In genomic region chr2:33142874-33143273, GRCh38 we compare ENCODE assay signal across 26 cellular contexts.
DNase-seq lines count a peak whose midpoint lies in the region; ATAC-seq and TF ChIP-seq lines count a peak whose summit lies in the region.
"Had no signal": no experiment of that assay in that cellular context is flagged by ENCODE, and none has a peak within 500 bp of the region (broad histone marks: within the 10 kb centered on the region; RNA-seq: fewer than 3 reads in every experiment).

No MANE protein-coding gene starts in this region.

- no peak overlapping the region for H3K4me3 ChIP-seq in cardiac muscle cell
- H3K4me3 ChIP-seq in left ventricle myocardium inferior = no peak overlapping the region
- H3K4me3 ChIP-seq in esophagus squamous epithelium = no peak overlapping the region
- H3K4me3 ChIP-seq in H7 (ENCODE audit: insufficient read depth, low read depth, low read length) = no peak overlapping the region
- H3K4me3 ChIP-seq: K562, MG63, PC-9, SJSA1, tibial nerve had no signal

- peaks cover 3% of the 10 kb centered on the region for H3K36me3 ChIP-seq in cardiac muscle cell
- H3K36me3 ChIP-seq in left ventricle myocardium inferior = peaks cover 5% of the 10 kb centered on the region
- H3K36me3 ChIP-seq in esophagus squamous epithelium = no peaks in the 10 kb centered on the region
- H3K36me3 ChIP-seq in H7 (replicated peaks; ENCODE audit: control insufficient read depth, insufficient read depth, low read length) = no peaks in the 10 kb centered on the region
- H3K36me3 ChIP-seq: SJSA1, tibial nerve had no signal

- WGBS in esophagus squamous epithelium, 2 donors = 56 to 61% methylated on average over 5 of the region's 5 CpGs

- no peaks in the 10 kb centered on the region for H3K27me3 ChIP-seq in cardiac muscle cell
- no peaks in the 10 kb centered on the region for H3K27me3 ChIP-seq in left ventricle myocardium inferior (ENCODE audit: low read depth)
- no peaks in the 10 kb centered on the region for H3K27me3 ChIP-seq in esophagus squamous epithelium
- no peaks in the 10 kb centered on the region for H3K27me3 ChIP-seq in H7 (ENCODE audit: control insufficient read depth, insufficient read depth, low read length)
- H3K27me3 ChIP-seq: MG63, tibial nerve had no signal

- H3K4me1 ChIP-seq in cardiac muscle cell (ENCODE audit: low read depth) (peaks cover 35% of the 10 kb centered on the region), left ventricle myocardium inferior (peaks cover 86% of the 10 kb centered on the region), esophagus squamous epithelium (peaks cover 0 to 36% (median 5%) of the 10 kb centered on the region in 3 donors)
- H3K4me1 ChIP-seq: SJSA1 had no signal

- DNase-seq in cardiac muscle cell (ENCODE audit: low read depth in 1 of 2, low spot score in 1 of 2) (no peak), left ventricle myocardium inferior (no peak), esophagus squamous epithelium (lab: John Stamatoyannopoulos, UW) (no peak), putamen (ENCODE audit: low spot score) (peak; percentile 14), H7 (no peak)
- no peak for DNase-seq in effector CD8-positive, alpha-beta T cell (lab: John Stamatoyannopoulos, UW)
- DNase-seq: activated CD8-positive, alpha-beta memory T cell treated with anti-CD3 and anti-CD28 coated beads for 24 hours; activated gamma-delta T cell treated with Interleukin-2 at 50 U/mL for 16 hours; activated T-cell treated with anti-CD3 and anti-CD28 coated beads, Interleukin-2, amount 50 U/mL, for 1 hour; AML-193; CD8-positive, alpha-beta T cell; DMS53; GDM1; kidney glomerular epithelial cell; MG63; NCI-H1436; NCI-H510A treated with DMSO at 0.1 percent for 48 hours; PC-9; stimulated activated CD4-positive, alpha-beta T cell treated with anti-CD3 and anti-CD28 coated beads, Interleukin-12 subunit alpha, Interleukin-12 subunit beta, amount 100 ng/mL, for 4 hours; stimulated activated CD4-positive, alpha-beta T cell treated with anti-CD3 and anti-CD28 coated beads, Interleukin-4, amount 100 ng/mL, for 24 hours; stimulated activated naive CD4-positive, alpha-beta T cell had no signal

- intact Hi-C loops in left ventricle myocardium inferior (cut with micrococcal nuclease) = no loop called here
- intact Hi-C loops in esophagus squamous epithelium (cut with DNase I) = no loop called here

- TF ChIP-seq POLR2A in esophagus squamous epithelium (IDR thresholded peaks at IDR 0.05) = no peak

- TF ChIP-seq CTCF in cardiac muscle cell (IDR thresholded peaks at IDR 0.05; ENCODE audit: low read depth, low read length) (no peak), left ventricle myocardium inferior (IDR thresholded peaks at IDR 0.05; ENCODE audit: borderline replicate concordance) (no peak), esophagus squamous epithelium (IDR thresholded peaks at IDR 0.05) (no peak)

- ATAC-seq in GM21786 (IDR thresholded peaks at IDR 0.05; ENCODE audit: unreplicated experiment) = no peak
- ATAC-seq in HG03571 (IDR thresholded peaks at IDR 0.05; ENCODE audit: unreplicated experiment) = no peak
- ATAC-seq: CD8-positive, alpha-beta T cell; K562 had no signal

- no peaks in the 10 kb centered on the region for H3K9me3 ChIP-seq in cardiac muscle cell (ENCODE audit: low read depth)
- H3K9me3 ChIP-seq in left ventricle myocardium inferior (replicated peaks) = no peaks in the 10 kb centered on the region
- no peaks in the 10 kb centered on the region for H3K9me3 ChIP-seq in esophagus squamous epithelium
- H3K9me3 ChIP-seq: MG63, SJSA1, tibial nerve had no signal

- H3K27ac ChIP-seq in cardiac muscle cell = peak overlapping the region; percentile 2
- H3K27ac ChIP-seq in left ventricle myocardium inferior (replicated peaks) = no peak overlapping the region
- peak overlapping the region in 3 of 4 donors; percentile 68 to 81 (median 73) for H3K27ac ChIP-seq in esophagus squamous epithelium
- H3K27ac ChIP-seq: PC-9, SJSA1 had no signal
